In genomic region chr3:192850501-192850981, GRCh38 we compare ENCODE assay signal across 8 cellular contexts.
DNase-seq lines count a peak whose midpoint lies in the region; ATAC-seq and TF ChIP-seq lines count a peak whose summit lies in the region.

No MANE protein-coding gene starts in this region.

- H3K27me3 Mint-ChIP-seq in T-helper 1 cell treated with Interleukin-12 subunit alpha and Interleukin-12 subunit beta and Interleukin-4 antibody, amounts not matched to agents 30 μg/mL and 1 μg/mL, for 36 hours (ENCODE audit: low read depth): peaks cover 5% of the 10 kb centered on the region
- H3K27me3 Mint-ChIP-seq in stimulated activated memory B cell treated with anti-CD40 and anti-IgM and Interleukin-4, amounts not matched to agents 10 μg/mL and 1 μg/mL and 100 μg/mL, for 72 hours: no peaks in the 10 kb centered on the region

- H3K27me3 ChIP-seq in gastrocnemius medialis: no peaks in the 10 kb centered on the region

- peak overlapping the region; percentile 15 for H3K4me3 Mint-ChIP-seq in T-helper 1 cell treated with Interleukin-12 subunit alpha and Interleukin-12 subunit beta and Interleukin-4 antibody, amounts not matched to agents 30 μg/mL and 1 μg/mL, for 36 hours
- H3K4me3 Mint-ChIP-seq in stimulated activated memory B cell treated with anti-CD40 and anti-IgM and Interleukin-4, amounts not matched to agents 10 μg/mL and 1 μg/mL and 100 μg/mL, for 72 hours: peak overlapping the region; percentile 74

- no peak for TF ChIP-seq POLR2A in gastrocnemius medialis (IDR thresholded peaks at IDR 0.05)

- no peaks in the 10 kb centered on the region for H3K36me3 ChIP-seq in gastrocnemius medialis

- intact Hi-C loops in gastrocnemius medialis (cut with DNase I; ENCODE audit: low total_unique reads): no loop called here

- in situ Hi-C loops in gastrocnemius medialis (cut with MboI; ENCODE audit: low sequenced_read_pairs in 4 of 4): no loop called here

- H3K4me1 ChIP-seq in gastrocnemius medialis: no peaks in the 10 kb centered on the region

- no peaks in the 10 kb centered on the region for H3K9me3 Mint-ChIP-seq in T-helper 1 cell treated with Interleukin-12 subunit alpha and Interleukin-12 subunit beta and Interleukin-4 antibody, amounts not matched to agents 30 μg/mL and 1 μg/mL, for 36 hours
- no peaks in the 10 kb centered on the region for H3K9me3 Mint-ChIP-seq in stimulated activated memory B cell treated with anti-CD40 and anti-IgM and Interleukin-4, amounts not matched to agents 10 μg/mL and 1 μg/mL and 100 μg/mL, for 72 hours

- H3K27ac ChIP-seq in gastrocnemius medialis: no peak overlapping the region

- no peak for TF ChIP-seq CTCF in fibroblast of villous mesenchyme (IDR thresholded peaks at IDR 0.05; ENCODE audit: insufficient read depth, low read depth, low read length)
- no peak for TF ChIP-seq CTCF in gastrocnemius medialis (IDR thresholded peaks at IDR 0.05 in 4 of 5, conservative IDR thresholded peaks at IDR 0.05 in 1 of 5)

- H3K4me3 ChIP-seq in fibroblast of villous mesenchyme (ENCODE audit: low read depth, low read length) (no peak overlapping the region), gastrocnemius medialis (no peak overlapping the region)

- H3K4me1 Mint-ChIP-seq in T-helper 1 cell treated with Interleukin-12 subunit alpha and Interleukin-12 subunit beta and Interleukin-4 antibody, amounts not matched to agents 30 μg/mL and 1 μg/mL, for 36 hours (ENCODE audit: low read depth): peaks cover 59% of the 10 kb centered on the region
- peaks cover 53% of the 10 kb centered on the region for H3K4me1 Mint-ChIP-seq in stimulated activated memory B cell treated with anti-CD40 and anti-IgM and Interleukin-4, amounts not matched to agents 10 μg/mL and 1 μg/mL and 100 μg/mL, for 72 hours

- peaks cover 14% of the 10 kb centered on the region for H3K36me3 Mint-ChIP-seq in T-helper 1 cell treated with Interleukin-12 subunit alpha and Interleukin-12 subunit beta and Interleukin-4 antibody, amounts not matched to agents 30 μg/mL and 1 μg/mL, for 36 hours (ENCODE audit: low read depth)
- H3K36me3 Mint-ChIP-seq in stimulated activated memory B cell treated with anti-CD40 and anti-IgM and Interleukin-4, amounts not matched to agents 10 μg/mL and 1 μg/mL and 100 μg/mL, for 72 hours: no peaks in the 10 kb centered on the region

- no peaks in the 10 kb centered on the region for H3K9me3 ChIP-seq in gastrocnemius medialis

- ATAC-seq in GM19043 (IDR thresholded peaks at IDR 0.05; ENCODE audit: low read depth, unreplicated experiment) (peak; percentile 59), HG03039 (IDR thresholded peaks at IDR 0.05; ENCODE audit: unreplicated experiment) (peak; percentile 67), gastrocnemius medialis (no peak)
- ATAC-seq in stimulated activated memory B cell treated with anti-CD40 and anti-IgM and Interleukin-4, amounts not matched to agents 10 μg/mL and 1 μg/mL and 100 μg/mL, for 72 hours: peak; percentile 88

- DNase-seq in fibroblast of villous mesenchyme (ENCODE audit: low read depth): peak; percentile 83
- no peak for DNase-seq in gastrocnemius medialis
- DNase-seq in retina: no peak
- DNase-seq in KG1 (lab: John Stamatoyannopoulos, UW): no peak

- peak overlapping the region; percentile 80 for H3K27ac Mint-ChIP-seq in T-helper 1 cell treated with Interleukin-12 subunit alpha and Interleukin-12 subunit beta and Interleukin-4 antibody, amounts not matched to agents 30 μg/mL and 1 μg/mL, for 36 hours
- H3K27ac Mint-ChIP-seq in stimulated activated memory B cell treated with anti-CD40 and anti-IgM and Interleukin-4, amounts not matched to agents 10 μg/mL and 1 μg/mL and 100 μg/mL, for 72 hours: peak overlapping the region; percentile 94

Comparison
In these comparisons a context has a peak if more than half of its experiments do, and no peak if none do; other contexts are left out.
1. ATAC-seq: peak in GM19043 (single experiment), HG03039 (single experiment) and stimulated activated memory B cell treated with anti-CD40 and anti-IgM and Interleukin-4, amounts not matched to agents 10 μg/mL and 1 μg/mL and 100 μg/mL, for 72 hours (single experiment); none in gastrocnemius medialis (0 of 2).